In the genomic region with DNA sequence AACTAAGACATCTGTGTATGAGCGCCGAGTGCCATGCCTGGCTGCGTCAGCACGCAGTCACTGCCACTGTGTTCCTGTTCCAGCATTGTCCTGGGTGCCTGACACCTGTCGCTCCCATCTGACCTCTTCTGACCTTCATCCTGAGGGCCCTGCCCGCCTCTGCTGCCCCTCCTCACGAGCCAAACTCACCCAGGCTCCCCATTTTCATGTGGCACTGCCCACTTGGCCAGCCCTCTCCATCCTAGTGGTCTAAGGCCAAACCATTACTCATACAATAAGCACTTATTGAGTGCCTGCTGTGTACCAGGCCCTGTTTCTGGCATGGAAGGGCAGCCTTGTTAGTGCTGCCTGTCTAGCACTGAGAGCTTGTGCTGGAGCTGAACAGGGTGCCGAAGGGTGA, we compare ENCODE assay signal across 1 cellular context.
TF ChIP-seq lines count a peak whose summit lies in the region.

No MANE protein-coding gene starts in this region.

TF ChIP-seq in H1, 55 proteins besides CTCF, POLR2A, EP300 and RAD21:
- TF ChIP-seq CEBPB (IDR thresholded peaks at IDR 0.05; ENCODE audit: low read depth, low read length) (no peak), SUZ12 (IDR thresholded peaks at IDR 0.05; ENCODE audit: low read length) (no peak), NRF1 (IDR thresholded peaks at IDR 0.05; ENCODE audit: low read depth, low read length) (no peak), SRF (IDR thresholded peaks at IDR 0.05; ENCODE audit: low read depth, low read length) (no peak)
- TF ChIP-seq, protein P1, sequence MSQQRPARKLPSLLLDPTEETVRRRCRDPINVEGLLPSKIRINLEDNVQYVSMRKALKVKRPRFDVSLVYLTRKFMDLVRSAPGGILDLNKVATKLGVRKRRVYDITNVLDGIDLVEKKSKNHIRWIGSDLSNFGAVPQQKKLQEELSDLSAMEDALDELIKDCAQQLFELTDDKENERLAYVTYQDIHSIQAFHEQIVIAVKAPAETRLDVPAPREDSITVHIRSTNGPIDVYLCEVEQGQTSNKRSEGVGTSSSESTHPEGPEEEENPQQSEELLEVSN (IDR thresholded peaks at IDR 0.05), result no peak
